In the genomic region with DNA sequence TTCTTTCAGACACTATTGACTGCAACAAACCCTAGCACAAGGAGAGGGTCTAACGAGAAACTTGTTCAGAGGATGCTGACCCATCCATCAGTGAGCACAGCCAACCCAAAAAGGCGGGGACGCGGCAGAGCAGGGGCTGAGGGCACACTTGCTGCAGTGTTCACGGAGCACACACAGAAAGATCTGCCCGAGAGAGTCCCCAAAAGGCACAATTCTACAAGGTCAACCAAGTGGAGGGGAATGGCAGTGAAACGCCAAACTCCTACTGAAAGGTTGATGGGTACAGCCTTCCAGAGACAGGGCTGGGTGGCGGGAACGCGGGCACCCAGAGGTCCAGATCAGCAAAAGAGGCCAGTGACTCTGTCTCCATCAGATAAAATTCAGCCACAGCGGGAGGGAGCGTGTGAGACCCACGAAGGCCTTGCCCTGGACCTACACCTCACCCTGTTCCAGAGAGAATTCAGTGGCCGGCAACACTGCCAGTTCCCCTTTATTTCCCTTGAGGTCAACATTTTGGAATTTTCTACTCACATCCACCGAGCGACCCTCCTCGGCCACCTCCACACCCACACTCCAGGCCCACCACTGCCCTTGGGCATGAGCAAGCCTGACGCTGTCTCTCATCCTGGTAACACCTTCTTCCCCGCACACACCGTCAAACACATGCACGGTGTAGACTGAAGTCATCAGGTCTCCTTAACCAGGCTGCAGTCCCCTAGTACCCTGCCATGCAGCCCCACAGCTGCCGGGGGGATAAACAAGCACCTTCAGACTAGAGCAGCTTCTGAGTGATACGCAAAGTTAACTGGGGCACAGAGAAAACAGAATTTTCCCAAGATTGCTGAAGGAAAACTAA, we compare ENCODE assay signal across 1 cellular context.
TF ChIP-seq lines count a peak whose summit lies in the region.

No MANE protein-coding gene starts in this region.

TF ChIP-seq in K562, 482 proteins besides CTCF, POLR2A, EP300 and RAD21:
- TF ChIP-seq KDM1A (IDR thresholded peaks at IDR 0.05) (no peak), MYNN (IDR thresholded peaks at IDR 0.05) (no peak), MYNN (CRISPR knock-in tag; IDR thresholded peaks at IDR 0.05) (no peak), SMAD1 (IDR thresholded peaks at IDR 0.05; ENCODE audit: low read depth, low read length, partially characterized antibody) (no peak), SPI1 (IDR thresholded peaks at IDR 0.05; ENCODE audit: borderline replicate concordance, low read depth, low read length) (0 out of 2 replicates have a peak, but pooled peaks have one; percentile 9), RNF2 (IDR thresholded peaks at IDR 0.05) (no peak)
TF ChIP-seq in K562: peak in this region for 1.
